Comparison of ENCODE assay signal across 17 cellular contexts in the genomic region with DNA sequence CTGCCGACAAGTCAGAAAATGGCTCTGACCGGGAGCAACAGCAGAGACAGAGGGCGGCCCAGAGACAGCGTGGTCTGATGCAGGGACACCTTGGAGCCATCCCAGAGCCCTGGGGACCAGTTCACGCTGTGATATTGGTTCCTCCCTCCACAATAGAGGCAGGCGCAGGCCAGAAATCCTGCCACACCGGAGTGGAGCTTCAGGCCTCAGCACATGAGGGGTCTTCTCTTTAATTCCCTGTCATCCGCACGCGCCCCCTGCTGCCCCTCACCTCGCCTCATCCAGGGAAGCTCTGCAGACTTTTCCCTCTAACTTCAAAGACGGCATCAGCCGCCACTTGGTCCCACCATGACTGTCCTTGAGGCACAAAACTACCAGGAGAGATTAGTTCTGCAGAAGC.
"Had no signal": no experiment of that assay in that cellular context is flagged by ENCODE, and none has a peak within 500 bp of the region (broad histone marks: within the 10 kb centered on the region; RNA-seq: fewer than 3 reads in every experiment).

No MANE protein-coding gene starts in this region.

- H3K4me1 ChIP-seq: prostate gland had no signal

- H3K9me3 ChIP-seq: prostate gland, right lobe of liver had no signal

- H3K4me3 Mint-ChIP-seq: activated naive CD4-positive, alpha-beta T cell treated with anti-CD3 and anti-CD28 coated beads, Interleukin-2, amount 50 U/mL, for 24 hours; brain; immature natural killer cell; stimulated activated naive B cell treated with anti-CD40 and anti-IgM and Interleukin-4, amounts not matched to agents 10 μg/mL and 1 μg/mL and 100 μg/mL, for 72 hours had no signal

- H3K27me3 ChIP-seq: right lobe of liver had no signal

- H3K36me3 Mint-ChIP-seq: activated naive CD4-positive, alpha-beta T cell treated with anti-CD3 and anti-CD28 coated beads, Interleukin-2, amount 50 U/mL, for 24 hours; brain; immature natural killer cell; stimulated activated naive B cell treated with anti-CD40 and anti-IgM and Interleukin-4, amounts not matched to agents 10 μg/mL and 1 μg/mL and 100 μg/mL, for 72 hours had no signal

- H3K9me3 Mint-ChIP-seq: activated naive CD4-positive, alpha-beta T cell treated with anti-CD3 and anti-CD28 coated beads, Interleukin-2, amount 50 U/mL, for 24 hours; brain; immature natural killer cell; stimulated activated naive B cell treated with anti-CD40 and anti-IgM and Interleukin-4, amounts not matched to agents 10 μg/mL and 1 μg/mL and 100 μg/mL, for 72 hours had no signal

- H3K27me3 Mint-ChIP-seq: brain had no signal

- H3K4me3 ChIP-seq: prostate gland, right lobe of liver had no signal

- ATAC-seq: left colon; stimulated activated naive B cell treated with anti-CD40 and anti-IgM and Interleukin-4, amounts not matched to agents 10 μg/mL and 1 μg/mL and 100 μg/mL, for 72 hours had no signal

- H3K36me3 ChIP-seq: prostate gland, right lobe of liver had no signal

- H3K27ac ChIP-seq: prostate gland, right lobe of liver, VCaP had no signal

- H3K4me1 Mint-ChIP-seq: activated naive CD4-positive, alpha-beta T cell treated with anti-CD3 and anti-CD28 coated beads, Interleukin-2, amount 50 U/mL, for 24 hours; immature natural killer cell had no signal

- DNase-seq: activated CD4-positive, alpha-beta T cell treated with anti-CD3 and anti-CD28 coated beads for 4 hours; activated effector memory CD4-positive, alpha-beta T cell treated with Interleukin-2 at 50 U/mL for 16 hours; activated T-cell treated with anti-CD3 and anti-CD28 coated beads, Interleukin-2, amount 50 U/mL, for 1 hour; cerebellar nuclear complex; dermis blood vessel endothelial cell; immature natural killer cell; left colon; right lobe of liver; stimulated activated CD4-positive, alpha-beta T cell treated with anti-CD3 and anti-CD28 coated beads, Interleukin-2, amount 100 ng/mL, for 24 hours; stimulated activated naive B cell treated with anti-CD40 and anti-IgM and Interleukin-4, amounts not matched to agents 10 μg/mL and 1 μg/mL and 100 μg/mL, for 72 hours; substantia nigra; T-helper 1 cell; trophoblast cell had no signal

- H3K27ac Mint-ChIP-seq: activated naive CD4-positive, alpha-beta T cell treated with anti-CD3 and anti-CD28 coated beads, Interleukin-2, amount 50 U/mL, for 24 hours; brain; immature natural killer cell; stimulated activated naive B cell treated with anti-CD40 and anti-IgM and Interleukin-4, amounts not matched to agents 10 μg/mL and 1 μg/mL and 100 μg/mL, for 72 hours had no signal
